In genomic region chr19:11088508-11089253, GRCh38 we compare ENCODE assay signal across 8 cellular contexts. TPM values are rescaled to one million over a fixed set of nuclear protein-coding genes. Genes with fewer than 3 reads are reported as not detected.
A peak's percentile ranks its signal among the peaks of the same experiment; 100 is the strongest.
DNase-seq lines count a peak whose midpoint lies in the region; ATAC-seq and TF ChIP-seq lines count a peak whose summit lies in the region.

No MANE protein-coding gene starts in this region.

- peak overlapping the region; percentile 70 for H3K4me3 ChIP-seq in psoas muscle

- ATAC-seq in activated B cell treated with CpG ODN at 0.5 μM for 24 hours (ENCODE audit: low read depth) (no peak), psoas muscle (no peak), HG03045 (IDR thresholded peaks at IDR 0.05; ENCODE audit: unreplicated experiment) (no peak)

- H3K27me3 ChIP-seq in psoas muscle (ENCODE audit: insufficient read depth in 3 of 3, low read length in 2 of 3), result peaks cover 0 to 50% (median 6%) of the 10 kb centered on the region in 3 donors

- TF ChIP-seq CTCF in HFFc6 (IDR thresholded peaks at IDR 0.05) (no peak), activated B cell treated with CpG ODN at 0.5 μM for 24 hours (IDR thresholded peaks at IDR 0.05) (no peak), psoas muscle (IDR thresholded peaks at IDR 0.05) (no peak)

- no peak for DNase-seq in HFFc6
- no peak for DNase-seq in activated B cell treated with CpG ODN at 0.5 μM for 24 hours
- peak; percentile 58 for DNase-seq in globus pallidus (ENCODE audit: low spot score)
- no peak for DNase-seq in psoas muscle
- no peak for DNase-seq in stimulated activated CD4-positive, alpha-beta T cell treated with anti-CD3 and anti-CD28 coated beads, Interleukin-4, amount 100 ng/mL, for 4 hours
- DNase-seq in stimulated activated CD4-positive, alpha-beta T cell treated with anti-CD3 and anti-CD28 coated beads, Interleukin-15, amount 100 ng/mL, for 24 hours, result no peak
- DNase-seq in kidney tubule cell (ENCODE audit: low spot score), result no peak

- peak overlapping the region; percentile 76 for H3K27ac ChIP-seq in psoas muscle

- no peaks in the 10 kb centered on the region; the same call in 1 of the 2 replicates for H3K36me3 Mint-ChIP-seq in HFFc6 (ENCODE audit: low read depth)
- H3K36me3 Mint-ChIP-seq in activated B cell treated with CpG ODN at 0.5 μM for 24 hours (ENCODE audit: low read depth), result peaks cover 3% of the 10 kb centered on the region

- H3K4me3 Mint-ChIP-seq in HFFc6 (peak overlapping the region; percentile 87), activated B cell treated with CpG ODN at 0.5 μM for 24 hours (peak overlapping the region; percentile 78)

- H3K4me1 Mint-ChIP-seq in HFFc6 (ENCODE audit: low read depth), result peaks cover 45% of the 10 kb centered on the region
- H3K4me1 Mint-ChIP-seq in activated B cell treated with CpG ODN at 0.5 μM for 24 hours, result peaks cover 30% of the 10 kb centered on the region

- CTCF ChIA-PET in activated B cell treated with CpG ODN at 0.5 μM for 24 hours (lab: Charles Lee), result no interaction called here

- H3K9me3 Mint-ChIP-seq in HFFc6, result no peaks in the 10 kb centered on the region
- no peaks in the 10 kb centered on the region for H3K9me3 Mint-ChIP-seq in activated B cell treated with CpG ODN at 0.5 μM for 24 hours

- intact Hi-C loops in activated B cell treated with CpG ODN at 0.5 μM for 24 hours (cut with micrococcal nuclease), result no loop called here
- intact Hi-C loops in psoas muscle (cut with DNase I), result no loop called here

- no peaks in the 10 kb centered on the region for H3K9me3 ChIP-seq in psoas muscle

- H3K27ac Mint-ChIP-seq in HFFc6 (peak overlapping the region; percentile 100), activated B cell treated with CpG ODN at 0.5 μM for 24 hours (peak overlapping the region; percentile 41)

- peaks cover 18% of the 10 kb centered on the region for H3K4me1 ChIP-seq in psoas muscle

- POLR2A ChIA-PET in activated B cell treated with CpG ODN at 0.5 μM for 24 hours (lab: Charles Lee), result interaction anchor here (0.6 to 1.4 kb wide), 5 partner anchors 37 to 893 kb away, joined by 3 to 6 read pairs (median 4); partner anchors contain the start of gene TMED1

- H3K27me3 Mint-ChIP-seq in HFFc6 (ENCODE audit: insufficient read depth) (peaks cover 4% of the 10 kb centered on the region), activated B cell treated with CpG ODN at 0.5 μM for 24 hours (peaks cover 15% of the 10 kb centered on the region)

- H3K36me3 ChIP-seq in psoas muscle (ENCODE audit: insufficient read depth in 1 of 2, low read depth in 1 of 2), result no peaks in the 10 kb centered on the region

- WGBS in psoas muscle, 3 donors, result 25 to 34% (median 27%) methylated on average over 11 of the region's 11 CpGs

RNA-seq across cellular contexts. Expression of gene LDLR, which starts 0.6 kb away (rescaled TPM):
- total RNA-seq in HFFc6 (2021; fragmentation: NEBNext Ultra II Directional; extraction: Animal tissue kit (Norgen Biotek cat#: 25700)), result 10 to 100 TPM; 22.8 to 34.3 (median 28.0) TPM
- total RNA-seq in activated B cell treated with CpG ODN at 0.5 μM for 24 hours, result 20.9 and 24.1 TPM in 2 replicates
- total RNA-seq in psoas muscle, result 10 to 100 TPM in 1 of 4 donors, 1 to 10 TPM in 3; 3.2 to 10.1 (median 6.0) TPM
- 1 to 10 TPM; 1.7 to 5.4 (median 2.2) TPM for polyA plus RNA-seq in psoas muscle
